16 cellular contexts compared by ENCODE assay signal in genomic region chr11:11397043-11397415, GRCh38. TPM values are rescaled to one million over a fixed set of nuclear protein-coding genes. Genes with fewer than 3 reads are reported as not detected.
DNase-seq lines count a peak whose midpoint lies in the region; TF ChIP-seq lines count a peak whose summit lies in the region.
"Had no signal": no experiment of that assay in that cellular context is flagged by ENCODE, and none has a peak within 500 bp of the region (broad histone marks: within the 10 kb centered on the region; RNA-seq: fewer than 3 reads in every experiment).

No MANE protein-coding gene starts in this region.

- H3K9me3 ChIP-seq in neural progenitor cell (ENCODE audit: low read depth), result no peaks in the 10 kb centered on the region
- H3K9me3 ChIP-seq: BLaER1 had no signal

- no peak for TF ChIP-seq CTCF in neural progenitor cell (IDR thresholded peaks at IDR 0.05)

- POLR2A ChIA-PET in HEK293T (lab: Yijun Ruan, JAX), result no interaction called here

- no peaks in the 10 kb centered on the region for H3F3A ChIP-seq in neural progenitor cell (ENCODE audit: low read depth)

- H3K9ac ChIP-seq in neural progenitor cell, result no peak overlapping the region
- H3K9ac ChIP-seq: BLaER1 had no signal

- no peak overlapping the region for H3K4me3 Mint-ChIP-seq in dendritic cell treated with granulocyte-macrophage colony-stimulating factor and Interleukin-4, amounts not matched to agents 40 ng/mL and 50 ng/mL, for 4 days
- H3K4me3 Mint-ChIP-seq in neural progenitor cell, result no peak overlapping the region

- peak overlapping the region; percentile 63 for H3K27ac Mint-ChIP-seq in dendritic cell treated with granulocyte-macrophage colony-stimulating factor and Interleukin-4, amounts not matched to agents 40 ng/mL and 50 ng/mL, for 4 days
- H3K27ac Mint-ChIP-seq in neural progenitor cell, result peak overlapping the region; percentile 83

- no peaks in the 10 kb centered on the region for H3K79me2 ChIP-seq in neural progenitor cell (ENCODE audit: low read depth)

- H3K4me2 ChIP-seq in neural progenitor cell, result no peak overlapping the region
- H3K4me2 ChIP-seq: BLaER1 had no signal

- H3K9me3 Mint-ChIP-seq in dendritic cell treated with granulocyte-macrophage colony-stimulating factor and Interleukin-4, amounts not matched to agents 40 ng/mL and 50 ng/mL, for 4 days, result no peaks in the 10 kb centered on the region
- H3K9me3 Mint-ChIP-seq in neural progenitor cell, result no peaks in the 10 kb centered on the region

- intact Hi-C loops in dendritic cell treated with granulocyte-macrophage colony-stimulating factor and Interleukin-4, amounts not matched to agents 40 ng/mL and 50 ng/mL, for 4 days (cut with micrococcal nuclease), result no loop called here

- no peaks in the 10 kb centered on the region for H4K20me1 ChIP-seq in neural progenitor cell (ENCODE audit: low read depth)

- H3K27ac ChIP-seq in neural progenitor cell, result no peak overlapping the region
- H3K27ac ChIP-seq: BLaER1 had no signal

- peaks cover 37% of the 10 kb centered on the region for H3K36me3 Mint-ChIP-seq in dendritic cell treated with granulocyte-macrophage colony-stimulating factor and Interleukin-4, amounts not matched to agents 40 ng/mL and 50 ng/mL, for 4 days (ENCODE audit: low read depth)
- no peaks in the 10 kb centered on the region for H3K36me3 Mint-ChIP-seq in neural progenitor cell

- H3K27me3 Mint-ChIP-seq in dendritic cell treated with granulocyte-macrophage colony-stimulating factor and Interleukin-4, amounts not matched to agents 40 ng/mL and 50 ng/mL, for 4 days, result peaks cover 27% of the 10 kb centered on the region
- peaks cover 2% of the 10 kb centered on the region for H3K27me3 Mint-ChIP-seq in neural progenitor cell (ENCODE audit: insufficient read depth, low read depth)

- DNase-seq in amniotic epithelial cell (ENCODE audit: low read depth) (peak; percentile 41), neural progenitor cell (ENCODE audit: low spot score) (peak; percentile 37), SKM-1 (lab: John Stamatoyannopoulos, UW; ENCODE audit: unreplicated experiment) (no peak), dermis blood vessel endothelial cell (no peak), OCI-M2 (lab: John Stamatoyannopoulos, UW; ENCODE audit: unreplicated experiment) (no peak), HEK293T (ENCODE audit: extremely low spot score) (no peak)
- DNase-seq: DMS153, NCI-H1048, NCI-H146, NCI-H2081 treated with DMSO at 0.1 percent for 48 hours, NCI-H2227 treated with DMSO at 0.1 percent for 48 hours, NCI-H526 treated with DMSO at 0.1 percent for 48 hours, RPMI8226 had no signal

- no peaks in the 10 kb centered on the region for H3K27me3 ChIP-seq in neural progenitor cell
- H3K27me3 ChIP-seq: BLaER1 had no signal

- H3K4me1 Mint-ChIP-seq in dendritic cell treated with granulocyte-macrophage colony-stimulating factor and Interleukin-4, amounts not matched to agents 40 ng/mL and 50 ng/mL, for 4 days (ENCODE audit: low read depth), result peaks cover 71% of the 10 kb centered on the region
- H3K4me1 Mint-ChIP-seq in neural progenitor cell, result peaks cover 31% of the 10 kb centered on the region

- H3K36me3 ChIP-seq in neural progenitor cell, result no peaks in the 10 kb centered on the region
- H3K36me3 ChIP-seq: BLaER1 had no signal

- H2AFZ ChIP-seq in neural progenitor cell (replicated peaks), result no peak overlapping the region

- CTCF ChIA-PET in HEK293T (lab: Yijun Ruan, JAX), result no interaction called here

- H3K4me3 ChIP-seq in neural progenitor cell, result no peak overlapping the region
- H3K4me3 ChIP-seq: BLaER1, K562 had no signal

- H3K4me1 ChIP-seq in neural progenitor cell, result no peaks in the 10 kb centered on the region
- H3K4me1 ChIP-seq: BLaER1 had no signal

TF ChIP-seq in HEK293T, 16 proteins besides CTCF, POLR2A, EP300 and RAD21:
- TF ChIP-seq ARNT (IDR thresholded peaks at IDR 0.05), result no peak
- TF ChIP-seq FOXK2 (IDR thresholded peaks at IDR 0.05), result no peak
- no peak for TF ChIP-seq LEF1 (IDR thresholded peaks at IDR 0.05; ENCODE audit: borderline replicate concordance)
- no peak for TF ChIP-seq SUZ12 (IDR thresholded peaks at IDR 0.05)
- TF ChIP-seq TARDBP (IDR thresholded peaks at IDR 0.05), result no peak
- no peak for TF ChIP-seq BHLHE40 (IDR thresholded peaks at IDR 0.05; ENCODE audit: borderline replicate concordance)
- TF ChIP-seq FOXA1 (IDR thresholded peaks at IDR 0.05), result no peak
- no peak for TF ChIP-seq L3MBTL2 (conservative IDR thresholded peaks at IDR 0.05)
- no peak for TF ChIP-seq NFRKB (IDR thresholded peaks at IDR 0.05)
- TF ChIP-seq PKNOX1 (IDR thresholded peaks at IDR 0.05), result no peak
- no peak for TF ChIP-seq FOXM1 (IDR thresholded peaks at IDR 0.05; ENCODE audit: borderline replicate concordance)
- TF ChIP-seq HDGF (IDR thresholded peaks at IDR 0.05; ENCODE audit: borderline replicate concordance), result no peak
- TF ChIP-seq SP1 (IDR thresholded peaks at IDR 0.05), result no peak
- no peak for TF ChIP-seq ELF4 (IDR thresholded peaks at IDR 0.05)

RNA-seq across cellular contexts. Expression of gene CSNK2A3, which starts 44.0 kb away (rescaled TPM):
- total RNA-seq in neural progenitor cell (ENCODE audit: low replicate concordance) (1.7 and 5.9 TPM in 2 replicates), dermis blood vessel endothelial cell (4.3 and 7.1 TPM in 2 replicates)

Comparison
In these comparisons a context has a peak if more than half of its experiments do, and no peak if none do; other contexts are left out.
1. DNase-seq: peak in amniotic epithelial cell (single experiment) and neural progenitor cell (single experiment); none in SKM-1 (single experiment), dermis blood vessel endothelial cell (single experiment), OCI-M2 (single experiment) and HEK293T (single experiment).